Comparison of ENCODE assay signal across 8 cellular contexts in the genomic region with DNA sequence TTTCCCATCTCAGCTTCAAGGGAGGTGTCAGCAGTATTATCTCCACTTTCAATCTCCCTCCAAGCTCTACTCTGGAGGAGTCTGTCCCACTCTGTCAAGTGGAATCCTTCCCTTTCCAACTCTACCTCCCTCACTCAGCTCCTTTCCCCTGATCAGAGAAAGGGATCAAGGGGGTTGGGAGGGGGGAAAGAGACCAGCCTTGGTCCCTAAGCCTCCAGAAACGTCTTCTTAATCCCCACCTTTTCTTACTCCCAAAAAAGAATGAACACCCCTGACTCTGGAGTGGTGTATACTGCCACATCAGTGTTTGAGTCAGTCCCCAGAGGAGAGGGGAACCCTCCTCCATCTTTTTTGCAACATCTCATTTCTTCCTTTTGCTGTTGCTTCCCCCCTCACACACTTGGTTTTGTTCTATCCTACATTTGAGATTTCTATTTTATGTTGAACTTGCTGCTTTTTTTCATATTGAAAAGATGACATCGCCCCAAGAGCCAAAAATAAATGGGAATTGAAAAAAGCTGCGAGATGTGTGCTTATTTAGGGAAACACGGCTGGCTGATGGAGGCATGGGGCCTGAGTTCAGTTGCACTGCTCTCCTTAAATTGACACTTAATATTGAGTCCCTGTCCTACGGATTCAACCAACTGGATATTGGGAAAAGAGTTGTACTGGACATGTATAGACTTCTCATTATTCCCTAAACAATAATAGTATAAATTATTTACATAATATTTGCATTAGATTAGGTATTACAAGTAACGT. TPM values are rescaled to one million over a fixed set of nuclear protein-coding genes. Genes with fewer than 3 reads are reported as not detected.
DNase-seq lines count a peak whose midpoint lies in the region; ATAC-seq and TF ChIP-seq lines count a peak whose summit lies in the region.

No MANE protein-coding gene starts in this region.

- no peak overlapping the region for H3K4me3 Mint-ChIP-seq in MCF 10A (ENCODE audit: unreplicated experiment)
- H3K4me3 Mint-ChIP-seq in T-cell = peak overlapping the region in 1 of 3 donors; percentile 18
- H3K4me3 Mint-ChIP-seq in glutamatergic neuron (ENCODE audit: unreplicated experiment) = peak overlapping the region; percentile 93

- H3K36me3 ChIP-seq in breast epithelium (no peaks in the 10 kb centered on the region), vagina (peaks cover 0 to 67% of the 10 kb centered on the region in 2 donors), esophagus muscularis mucosa (peaks cover 32 to 80% (median 75%) of the 10 kb centered on the region in 4 donors)

- TF ChIP-seq CTCF in breast epithelium (IDR thresholded peaks at IDR 0.05) (no peak), MCF 10A (IDR thresholded peaks at IDR 0.05; ENCODE audit: unreplicated experiment) (no peak), glutamatergic neuron (IDR thresholded peaks at IDR 0.05; ENCODE audit: partially characterized antibody, unreplicated experiment) (no peak), vagina (IDR thresholded peaks at IDR 0.05) (no peak), esophagus muscularis mucosa (IDR thresholded peaks at IDR 0.05) (no peak)

- no peak for TF ChIP-seq POLR2A in breast epithelium (IDR thresholded peaks at IDR 0.05)
- TF ChIP-seq POLR2A in vagina (IDR thresholded peaks at IDR 0.05) = no peak
- no peak for TF ChIP-seq POLR2A in esophagus muscularis mucosa (IDR thresholded peaks at IDR 0.05; ENCODE audit: low read depth)

- CTCF ChIA-PET in MCF 10A (lab: Yijun Ruan, JAX) = interaction anchor here (0.7 to 20.7 kb wide), 5 partner anchors 14 to 242 kb away, joined by 4 to 537 read pairs (median 7); a partner anchor contains a TSS
- CTCF ChIA-PET in T-cell (lab: Charles Lee) = interaction anchor here (0.6 to 9.1 kb wide), 5 partner anchors 8 to 110 kb away, joined by 3 to 254 read pairs (median 3); no protein-coding TSS in a partner anchor

- intact Hi-C loops in breast epithelium (cut with DNase I; ENCODE audit: low total_unique reads) (loop anchor here (5.0 kb wide), 2 partner anchors 162 to 168 kb away; a partner anchor contains a TSS), MCF 10A (cut with micrococcal nuclease) (loop anchor here (5.0 kb wide), 2 partner anchors 183 to 243 kb away; no protein-coding TSS in a partner anchor), vagina (cut with DNase I) (loop anchor here (5.0 kb wide), 1 partner anchor 238 kb away; a partner anchor contains a TSS), esophagus muscularis mucosa (cut with DNase I) (no loop called here)

- H3K27me3 Mint-ChIP-seq in MCF 10A (ENCODE audit: insufficient read depth, unreplicated experiment) (no peaks in the 10 kb centered on the region), T-cell (no peaks in the 10 kb centered on the region), glutamatergic neuron (ENCODE audit: unreplicated experiment) (peaks cover 30% of the 10 kb centered on the region)

- TF ChIP-seq EP300 in esophagus muscularis mucosa (IDR thresholded peaks at IDR 0.05) = no peak

- H3K4me1 ChIP-seq in breast epithelium (peaks cover 0 to 3% of the 10 kb centered on the region in 2 donors), vagina (peaks cover 50% of the 10 kb centered on the region), esophagus muscularis mucosa (peaks cover 32 to 68% (median 50%) of the 10 kb centered on the region in 4 donors)

- peaks cover 77% of the 10 kb centered on the region for H3K36me3 Mint-ChIP-seq in MCF 10A (ENCODE audit: insufficient read depth, unreplicated experiment)
- H3K36me3 Mint-ChIP-seq in T-cell = peaks cover 37% of the 10 kb centered on the region
- H3K36me3 Mint-ChIP-seq in glutamatergic neuron (ENCODE audit: unreplicated experiment) = peaks cover 16% of the 10 kb centered on the region

- H3K27me3 ChIP-seq in breast epithelium (no peaks in the 10 kb centered on the region), vagina (no peaks in the 10 kb centered on the region), esophagus muscularis mucosa (no peaks in the 10 kb centered on the region)

- WGBS in esophagus muscularis mucosa = 25% methylated on average over 6 of the region's 6 CpGs

- POLR2A ChIA-PET in MCF 10A (lab: Yijun Ruan, JAX) = interaction anchor here (0.7 to 13.6 kb wide), 11 partner anchors 14 to 362 kb away, joined by 3 to 477 read pairs (median 8); a partner anchor contains a TSS
- POLR2A ChIA-PET in T-cell (lab: Charles Lee) = interaction anchor here in 1 of 2 donors (1.0 kb wide), 1 partner anchor 101 kb away, joined by 3 read pairs; no protein-coding TSS in a partner anchor

- ATAC-seq in T-cell (replicated peaks in 1 of 4) = no peak

- no peak overlapping the region for H3K27ac Mint-ChIP-seq in MCF 10A (ENCODE audit: low read depth, unreplicated experiment)
- H3K27ac Mint-ChIP-seq in T-cell = peak overlapping the region; percentile 53 to 76
- H3K27ac Mint-ChIP-seq in glutamatergic neuron (ENCODE audit: unreplicated experiment) = peak overlapping the region; percentile 65

- H3K27ac ChIP-seq in breast epithelium (peak overlapping the region; percentile 39 to 88), vagina (peak overlapping the region; percentile 2), esophagus muscularis mucosa (replicated peaks in 1 of 4) (peak overlapping the region in 2 of 4 donors; percentile 44 to 98)

- no TSS peak for BruUV-seq in MCF 10A (replicated peaks; lab: Mats Ljungman, UMichigan)

- H3K9me3 ChIP-seq in breast epithelium = no peaks in the 10 kb centered on the region
- no peaks in the 10 kb centered on the region for H3K9me3 ChIP-seq in vagina
- H3K9me3 ChIP-seq in esophagus muscularis mucosa = no peaks in the 10 kb centered on the region

- peaks cover 32% of the 10 kb centered on the region for H3K4me1 Mint-ChIP-seq in MCF 10A (ENCODE audit: insufficient read depth, unreplicated experiment)
- H3K4me1 Mint-ChIP-seq in T-cell = peaks cover 41 to 54% (median 46%) of the 10 kb centered on the region in 3 donors
- H3K4me1 Mint-ChIP-seq in glutamatergic neuron (ENCODE audit: low read depth, unreplicated experiment) = peaks cover 32% of the 10 kb centered on the region

- no peak for DNase-seq in breast epithelium (ENCODE audit: low spot score in 2 of 2)
- no peak for DNase-seq in MCF 10A (ENCODE audit: unreplicated experiment)
- DNase-seq in T-cell = no peak
- no peak for DNase-seq in glutamatergic neuron
- DNase-seq in vagina (ENCODE audit: extremely low spot score in 2 of 2) = no peak
- no peak for DNase-seq in RKO (ENCODE audit: low spot score)
- no peak for DNase-seq in activated CD4-positive, alpha-beta T cell treated with anti-CD3 and anti-CD28 coated beads, Interleukin-2, amount 50 U/mL, for 4 hours
- DNase-seq in esophagus muscularis mucosa (ENCODE audit: extremely low spot score) = no peak

- no peak overlapping the region for H3K4me3 ChIP-seq in breast epithelium
- no peak overlapping the region for H3K4me3 ChIP-seq in vagina
- no peak overlapping the region for H3K4me3 ChIP-seq in esophagus muscularis mucosa

- no peaks in the 10 kb centered on the region for H3K9me3 Mint-ChIP-seq in MCF 10A (ENCODE audit: unreplicated experiment)
- H3K9me3 Mint-ChIP-seq in T-cell = no peaks in the 10 kb centered on the region
- H3K9me3 Mint-ChIP-seq in glutamatergic neuron (ENCODE audit: unreplicated experiment) = peaks cover 42% of the 10 kb centered on the region

RNA-seq across cellular contexts. Expression of a gene that starts 4.9 kb away (rescaled TPM):
- total RNA-seq in breast epithelium (100 to 1,000 TPM; 189 to 269 (median 212) TPM), MCF 10A (2022) (200 and 210 TPM in 2 replicates), T-cell (100 to 1,000 TPM; 108 to 246 (median 202) TPM), glutamatergic neuron (ENCODE audit: unreplicated experiment) (2,264 TPM), vagina (293 TPM), esophagus muscularis mucosa (100 to 1,000 TPM; 208 to 398 (median 272) TPM)

RNA-seq across cellular contexts. Expression of a gene that starts 8.0 kb away (rescaled TPM):
- total RNA-seq in breast epithelium (10 to 100 TPM in 2 of 3 donors, 1 to 10 TPM in 1; 8.5 to 14.9 (median 13.4) TPM), MCF 10A (2022) (50.6 and 54.5 TPM in 2 replicates), T-cell (10 to 100 TPM; 42.3 to 69.7 (median 53.4) TPM), glutamatergic neuron (ENCODE audit: unreplicated experiment) (50.4 TPM), vagina (12.3 TPM), esophagus muscularis mucosa (10 to 100 TPM; 10.8 to 20.3 (median 13.1) TPM)

RNA-seq across cellular contexts. Expression of a gene that starts 17.4 kb away (rescaled TPM):
- total RNA-seq in breast epithelium (100 to 1,000 TPM in 2 of 3 donors, 10 to 100 TPM in 1; 80.5 to 171 (median 142) TPM), MCF 10A (2022) (61.8 and 73.7 TPM in 2 replicates), T-cell (100 to 1,000 TPM in 1 of 5 donors, 10 to 100 TPM in 4; 62.2 to 109 (median 74.2) TPM), glutamatergic neuron (ENCODE audit: unreplicated experiment) (191 TPM), vagina (165 TPM), esophagus muscularis mucosa (100 to 1,000 TPM; 115 to 214 (median 166) TPM)

RNA-seq across cellular contexts. Expression of a gene that starts 19.3 kb away (rescaled TPM):
- total RNA-seq in breast epithelium (10 to 100 TPM in 2 of 3 donors, 1 to 10 TPM in 1; 7.7 to 64.1 (median 20.0) TPM), MCF 10A (2022) (154 and 192 TPM in 2 replicates), T-cell (10 to 100 TPM in 4 of 5 donors, 1 to 10 TPM in 1; 8.9 to 30.8 (median 12.4) TPM), glutamatergic neuron (ENCODE audit: unreplicated experiment) (13.5 TPM), vagina (40.5 TPM), esophagus muscularis mucosa (10 to 100 TPM in 2 of 4 donors, 1 to 10 TPM in 2; 8.9 to 45.4 (median 11.0) TPM)

RNA-seq across cellular contexts. Expression of a gene that starts 34.3 kb away (rescaled TPM):
- total RNA-seq in breast epithelium (1 to 10 TPM; 1.8 to 4.0 (median 2.3) TPM), MCF 10A (2022) (3.8 and 5.3 TPM in 2 replicates), T-cell (1 to 10 TPM; 4.2 to 6.9 (median 5.5) TPM), glutamatergic neuron (ENCODE audit: unreplicated experiment) (52.2 TPM), vagina (6.1 TPM), esophagus muscularis mucosa (10 to 100 TPM in 1 of 4 donors, 1 to 10 TPM in 3; 4.6 to 10.2 (median 6.2) TPM)
